Comparison of ENCODE assay signal across 7 cellular contexts in genomic region chr6:113982055-113982550, GRCh38.
"Had no signal": no experiment of that assay in that cellular context is flagged by ENCODE, and none has a peak within 500 bp of the region (broad histone marks: within the 10 kb centered on the region; RNA-seq: fewer than 3 reads in every experiment).

No MANE protein-coding gene starts in this region.

- DNase-seq: GM23248, GOT3, H7, HFFc6 had no signal

- H3K4me3 ChIP-seq: GM23248, HAP-1 had no signal

- H3K27me3 Mint-ChIP-seq: IgD-negative memory B cell had no signal

- H3K9me3 ChIP-seq: HAP-1 had no signal

- H3K36me3 Mint-ChIP-seq: IgD-negative memory B cell had no signal

- H3K9me3 Mint-ChIP-seq: HFFc6 had no signal

- H2AFZ ChIP-seq: GM23248 had no signal

- H3K27ac ChIP-seq: GM23248, HL-60 had no signal

- H3K27ac Mint-ChIP-seq: HFFc6, IgD-negative memory B cell had no signal

- H3K4me3 Mint-ChIP-seq: HFFc6, IgD-negative memory B cell had no signal

- H3K9ac ChIP-seq: GM23248 had no signal

- H3K36me3 ChIP-seq: HAP-1 had no signal

- H3K4me1 ChIP-seq: HAP-1 had no signal
